ENCODE assay signal across 8 cellular contexts in the genomic region with DNA sequence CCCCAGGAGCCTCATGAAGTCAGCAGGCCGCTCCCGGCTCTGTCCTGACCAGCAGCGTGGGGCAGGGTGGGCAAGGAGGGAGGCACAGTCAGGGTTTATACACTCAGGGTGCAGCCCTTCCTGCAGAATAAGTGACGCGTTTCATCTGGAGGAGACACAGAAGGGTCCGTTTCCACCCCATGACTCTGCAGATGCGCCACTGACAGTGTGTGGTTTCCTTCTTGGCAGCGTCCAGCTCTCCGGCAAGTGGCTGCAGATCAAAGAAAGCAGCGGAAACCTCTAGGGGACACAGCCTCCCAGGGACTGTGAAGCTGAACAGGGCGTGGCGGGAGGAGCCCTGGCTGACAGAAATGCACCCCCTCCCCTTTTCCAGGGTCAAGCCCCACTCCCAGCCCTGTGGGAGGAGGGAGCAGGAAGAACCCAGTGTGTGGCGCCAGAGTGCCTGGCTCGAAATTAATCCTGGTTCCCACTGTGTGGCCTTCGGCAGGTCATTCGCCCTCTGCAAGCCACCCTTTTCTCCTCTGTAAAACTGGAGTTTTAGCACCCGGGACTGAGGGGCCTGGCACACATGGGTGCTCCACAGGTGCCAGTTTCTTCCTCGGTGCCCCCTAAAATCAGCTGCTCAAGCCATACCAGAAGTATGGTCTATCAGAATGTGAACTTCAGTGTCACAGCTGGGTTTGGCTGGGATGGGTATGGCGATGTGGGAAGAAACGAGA. TPM values are rescaled to one million over a fixed set of nuclear protein-coding genes. Genes with fewer than 3 reads are reported as not detected.
DNase-seq lines count a peak whose midpoint lies in the region; ATAC-seq and TF ChIP-seq lines count a peak whose summit lies in the region.

No MANE protein-coding gene starts in this region.

- no peaks in the 10 kb centered on the region for H4K20me1 ChIP-seq in GM23248 (ENCODE audit: insufficient read depth)
- H4K20me1 ChIP-seq in neural progenitor cell (ENCODE audit: low read depth) = no peaks in the 10 kb centered on the region

- H3K4me2 ChIP-seq in GM23248 (ENCODE audit: unreplicated experiment) (peak overlapping the region; percentile 57), neural progenitor cell (no peak overlapping the region)

- H3F3A ChIP-seq in GM23248 (ENCODE audit: insufficient read depth) (0 out of 2 replicates have a peak, but pooled peaks cover 7% of the 10 kb centered on the region), neural progenitor cell (ENCODE audit: low read depth) (no peaks in the 10 kb centered on the region)

- H3K36me3 ChIP-seq in GM23248 (ENCODE audit: low read depth) = no peaks in the 10 kb centered on the region
- no peaks in the 10 kb centered on the region for H3K36me3 ChIP-seq in neural progenitor cell

- H2AFZ ChIP-seq in GM23248 (peak overlapping the region; percentile 50; the same call in 1 of the 2 replicates), neural progenitor cell (replicated peaks) (no peak overlapping the region)

- H3K4me1 ChIP-seq in GM23248 (ENCODE audit: insufficient read depth) (peaks cover 10% of the 10 kb centered on the region; the same call in 1 of the 2 replicates), neural progenitor cell (peaks cover 9% of the 10 kb centered on the region)

- H3K27me3 Mint-ChIP-seq in neural progenitor cell (ENCODE audit: insufficient read depth, low read depth) = peaks cover 4% of the 10 kb centered on the region

- H3K27me3 ChIP-seq in GM23248 (replicated peaks; ENCODE audit: insufficient read depth) (no peaks in the 10 kb centered on the region), neural progenitor cell (no peaks in the 10 kb centered on the region)

- H3K9ac ChIP-seq in GM23248 (peak overlapping the region; percentile 45), neural progenitor cell (no peak overlapping the region)

- TF ChIP-seq CTCF in VCaP (conservative IDR thresholded peaks at IDR 0.05) (peak; percentile 50), neural progenitor cell (IDR thresholded peaks at IDR 0.05) (peak; percentile 34)

- no peaks in the 10 kb centered on the region for H3K9me2 ChIP-seq in GM23248 (ENCODE audit: insufficient read depth)

- peak; percentile 69 for DNase-seq in AG08396 (ENCODE audit: low spot score)
- DNase-seq in GM23248 = peak; percentile 81
- DNase-seq in fibroblast of peridontal ligament (ENCODE audit: extremely low read depth) = peak; percentile 56
- peak; percentile 72 for DNase-seq in neural progenitor cell (ENCODE audit: low spot score)
- DNase-seq in middle frontal gyrus (ENCODE audit: extremely low spot score, low spot score) = no peak

- H3K4me3 Mint-ChIP-seq in neural progenitor cell = no peak overlapping the region

- ATAC-seq in GM18861 (IDR thresholded peaks at IDR 0.05; ENCODE audit: unreplicated experiment) (no peak), HG02885 (IDR thresholded peaks at IDR 0.05; ENCODE audit: poor library complexity, unreplicated experiment) (no peak)

- no peak overlapping the region for H3K27ac Mint-ChIP-seq in neural progenitor cell

- H3K9me3 ChIP-seq in GM23248 (ENCODE audit: low read depth) = no peaks in the 10 kb centered on the region
- H3K9me3 ChIP-seq in neural progenitor cell (ENCODE audit: low read depth) = no peaks in the 10 kb centered on the region

- 24 to 27% methylated on average over 20 of the region's 20 CpGs for WGBS in GM23248 (ENCODE audit: low coverage in 1 of 2, low lambda C conversion rate in 2 of 2, missing lambda C conversion rate in 2 of 2), 2 experiments

- H3K79me2 ChIP-seq in GM23248 (ENCODE audit: insufficient read depth) = no peaks in the 10 kb centered on the region
- H3K79me2 ChIP-seq in neural progenitor cell (ENCODE audit: low read depth) = no peaks in the 10 kb centered on the region

- H3K27ac ChIP-seq in GM23248 = peak overlapping the region; percentile 39
- H3K27ac ChIP-seq in VCaP = peak overlapping the region; percentile 31
- H3K27ac ChIP-seq in neural progenitor cell = no peak overlapping the region

- H3K4me1 Mint-ChIP-seq in neural progenitor cell = peaks cover 31% of the 10 kb centered on the region

- H3K36me3 Mint-ChIP-seq in neural progenitor cell = peaks cover 9% of the 10 kb centered on the region

- in situ Hi-C loops in GM23248 (cut with MboI) = no loop called here

- H3K9me3 Mint-ChIP-seq in neural progenitor cell = peaks cover 13% of the 10 kb centered on the region

- H3K4me3 ChIP-seq in GM23248 (peak overlapping the region; percentile 6; the same call in 1 of the 2 replicates), neural progenitor cell (no peak overlapping the region)

RNA-seq across cellular contexts. Expression of a gene that starts 17.3 kb away (rescaled TPM):
- total RNA-seq in GM23248 (2014; rRNA removed; shearing (Covaris generic)) = 39.1 and 48.7 TPM in 2 replicates
- 20.0 and 20.4 TPM in 2 replicates for polyA plus RNA-seq in GM23248 (2016; fragmentation: Nextera tagmentation; extraction: Ambion mirVana)
- total RNA-seq in neural progenitor cell (ENCODE audit: low replicate concordance) = 47.9 and 58.8 TPM in 2 replicates
